Comparison of ENCODE assay signal across 34 cellular contexts in the genomic region with DNA sequence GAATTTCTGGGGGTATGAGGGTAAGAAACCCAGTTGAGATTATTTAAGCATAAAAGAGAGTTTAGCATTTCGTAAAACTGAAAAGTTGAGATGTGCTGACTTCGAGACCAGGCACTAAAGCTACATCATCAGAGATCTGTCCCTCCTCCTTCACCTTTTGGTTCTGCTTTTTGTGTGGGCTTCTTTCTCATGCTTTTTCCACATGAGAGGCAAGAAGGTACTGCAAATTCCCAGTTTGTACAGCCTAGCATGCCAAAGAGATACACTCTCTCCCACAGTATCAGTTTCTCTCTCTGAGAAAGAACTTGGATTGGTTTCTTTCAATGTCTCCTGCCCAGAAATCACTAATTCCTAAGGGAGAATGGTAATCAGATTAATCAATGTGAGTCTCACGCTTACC.
"Had no signal": no experiment of that assay in that cellular context is flagged by ENCODE, and none has a peak within 500 bp of the region (broad histone marks: within the 10 kb centered on the region; RNA-seq: fewer than 3 reads in every experiment).

No MANE protein-coding gene starts in this region.

- DNase-seq: activated B cell treated with CpG ODN at 0.5 μM for 24 hours; activated CD4-positive, alpha-beta T cell treated with anti-CD3 and anti-CD28 coated beads for 48 hours; activated CD4-positive, alpha-beta T cell treated with anti-CD3 and anti-CD28 coated beads, Interleukin-2, amount 50 U/mL, for 1 hour; activated CD4-positive, alpha-beta T cell treated with anti-CD3 and anti-CD28 coated beads, Interleukin-2, amount 50 U/mL, for 48 hours; activated CD8-positive, alpha-beta memory T cell treated with anti-CD3 and anti-CD28 coated beads for 24 hours; activated CD8-positive, alpha-beta T cell treated with anti-CD3 and anti-CD28 coated beads for 36 hours; activated effector memory CD4-positive, alpha-beta T cell treated with anti-CD3 and anti-CD28 coated beads, Interleukin-2, amount 50 U/mL, for 16 hours; activated naive CD4-positive, alpha-beta T cell treated with anti-CD3 and anti-CD28 coated beads for 36 hours; activated naive CD8-positive, alpha-beta T cell treated with anti-CD3 and anti-CD28 coated beads for 36 hours; activated naive CD8-positive, alpha-beta T cell treated with anti-CD3 and anti-CD28 coated beads, Interleukin-2, amount 50 U/mL, for 24 hours; activated T-cell treated with anti-CD3 and anti-CD28 coated beads, Interleukin-2, amount 50 U/mL, for 4 hours; adrenal gland; amygdala; aorta; body of pancreas; central memory CD4-positive, alpha-beta T cell; cerebellar nuclear complex; colonic mucosa; effector CD8-positive, alpha-beta T cell; esophagus squamous epithelium; head of caudate nucleus; hippocampal formation; T1000; WERI-Rb-1 had no signal

- H3K27ac Mint-ChIP-seq: activated B cell treated with CpG ODN at 0.5 μM for 24 hours; activated CD8-positive, alpha-beta T cell treated with anti-CD3 and anti-CD28 coated beads for 36 hours; activated naive CD4-positive, alpha-beta T cell treated with anti-CD3 and anti-CD28 coated beads for 36 hours; activated naive CD4-positive, alpha-beta T cell treated with anti-CD3 and anti-CD28 coated beads, Interleukin-2, amount 50 U/mL, for 24 hours; activated naive CD8-positive, alpha-beta T cell treated with anti-CD3 and anti-CD28 coated beads for 36 hours; activated naive CD8-positive, alpha-beta T cell treated with anti-CD3 and anti-CD28 coated beads, Interleukin-2, amount 50 U/mL, for 24 hours; activated T-helper 2 cell treated with anti-CD3 and anti-CD28 coated beads, Interferon-gamma antibody, Interleukin-2, Interleukin-4, amounts not matched to agents 10 μg/mL and 5 μg/mL and 100 μg/mL, durations not matched to agents 14 hours and 24 hours and 36 hours; T-helper 2 cell treated with Interferon-gamma antibody and Interleukin-4, amounts not matched to agents 5 μg/mL and 100 μg/mL, for 36 hours had no signal

- H3K9me3 Mint-ChIP-seq: activated naive CD4-positive, alpha-beta T cell treated with anti-CD3 and anti-CD28 coated beads for 36 hours had no signal

- H3K9me3 ChIP-seq: adrenal gland, body of pancreas, breast epithelium, colonic mucosa, esophagus squamous epithelium had no signal

- H3K4me1 Mint-ChIP-seq: activated B cell treated with CpG ODN at 0.5 μM for 24 hours; activated naive CD4-positive, alpha-beta T cell treated with anti-CD3 and anti-CD28 coated beads, Interleukin-2, amount 50 U/mL, for 24 hours; activated naive CD8-positive, alpha-beta T cell treated with anti-CD3 and anti-CD28 coated beads for 36 hours; activated naive CD8-positive, alpha-beta T cell treated with anti-CD3 and anti-CD28 coated beads, Interleukin-2, amount 50 U/mL, for 24 hours had no signal

- ATAC-seq: activated CD4-positive, CD25-positive, alpha-beta regulatory T cell treated with anti-CD3 and anti-CD28 coated beads, Interleukin-2, amount 50 U/mL, for 24 hours; activated CD8-positive, alpha-beta T cell treated with anti-CD3 and anti-CD28 coated beads for 36 hours; activated naive CD8-positive, alpha-beta T cell treated with anti-CD3 and anti-CD28 coated beads, Interleukin-2, amount 50 U/mL, for 24 hours; activated T-cell treated with anti-CD3 and anti-CD28 coated beads, Interleukin-2, amount 50 U/mL, for 4 hours; body of pancreas had no signal

- H3K36me3 ChIP-seq: adrenal gland, breast epithelium, cardiac muscle cell, colonic mucosa, esophagus squamous epithelium, WERI-Rb-1 had no signal

- H3K4me3 Mint-ChIP-seq: activated B cell treated with CpG ODN at 0.5 μM for 24 hours; activated CD8-positive, alpha-beta T cell treated with anti-CD3 and anti-CD28 coated beads for 36 hours; activated naive CD4-positive, alpha-beta T cell treated with anti-CD3 and anti-CD28 coated beads for 36 hours; activated naive CD4-positive, alpha-beta T cell treated with anti-CD3 and anti-CD28 coated beads, Interleukin-2, amount 50 U/mL, for 24 hours; activated naive CD8-positive, alpha-beta T cell treated with anti-CD3 and anti-CD28 coated beads for 36 hours; activated naive CD8-positive, alpha-beta T cell treated with anti-CD3 and anti-CD28 coated beads, Interleukin-2, amount 50 U/mL, for 24 hours; activated T-cell treated with anti-CD3 and anti-CD28 coated beads, Interleukin-2, amount 50 U/mL, for 4 hours; T-helper 2 cell treated with Interferon-gamma antibody and Interleukin-4, amounts not matched to agents 5 μg/mL and 100 μg/mL, for 36 hours had no signal

- H3K27ac ChIP-seq: adrenal gland, body of pancreas, breast epithelium, cardiac muscle cell, colonic mucosa, epithelial cell of prostate, esophagus squamous epithelium, WERI-Rb-1 had no signal

- H3K27me3 ChIP-seq: adrenal gland, body of pancreas, breast epithelium, cardiac muscle cell, colonic mucosa, esophagus squamous epithelium had no signal

- FAIRE-seq: endometrium, endothelial cell of umbilical vein, frontal cortex had no signal

- H3K4me3 ChIP-seq: adrenal gland, body of pancreas, breast epithelium, cardiac muscle cell, colonic mucosa, esophagus squamous epithelium had no signal

- H3K36me3 Mint-ChIP-seq: activated naive CD4-positive, alpha-beta T cell treated with anti-CD3 and anti-CD28 coated beads, Interleukin-2, amount 50 U/mL, for 24 hours; activated naive CD8-positive, alpha-beta T cell treated with anti-CD3 and anti-CD28 coated beads for 36 hours had no signal

- H3K4me1 ChIP-seq: adrenal gland, body of pancreas, breast epithelium, colonic mucosa, esophagus squamous epithelium had no signal

- H3K27me3 Mint-ChIP-seq: activated B cell treated with CpG ODN at 0.5 μM for 24 hours; activated CD8-positive, alpha-beta T cell treated with anti-CD3 and anti-CD28 coated beads for 36 hours; activated naive CD4-positive, alpha-beta T cell treated with anti-CD3 and anti-CD28 coated beads, Interleukin-2, amount 50 U/mL, for 24 hours; activated naive CD8-positive, alpha-beta T cell treated with anti-CD3 and anti-CD28 coated beads for 36 hours; activated naive CD8-positive, alpha-beta T cell treated with anti-CD3 and anti-CD28 coated beads, Interleukin-2, amount 50 U/mL, for 24 hours had no signal
